Comparison of ENCODE assay signal across 8 cellular contexts in genomic region chr10:116743266-116744064, GRCh38. TPM values are rescaled to one million over a fixed set of nuclear protein-coding genes. Genes with fewer than 3 reads are reported as not detected.
DNase-seq lines count a peak whose midpoint lies in the region; ATAC-seq and TF ChIP-seq lines count a peak whose summit lies in the region.

No MANE protein-coding gene starts in this region.

- intact Hi-C loops in Calu3 (cut with micrococcal nuclease; ENCODE audit: unreplicated experiment): no loop called here

- TF ChIP-seq CTCF in Calu3 (IDR thresholded peaks at IDR 0.05; ENCODE audit: unreplicated experiment) (no peak), fibroblast of villous mesenchyme (IDR thresholded peaks at IDR 0.05; ENCODE audit: insufficient read depth, low read depth, low read length) (no peak)

- DNase-seq in Calu3 (no peak), SK-N-MC (ENCODE audit: low read depth, low spot score) (no peak), fibroblast of villous mesenchyme (ENCODE audit: low read depth) (no peak), retina (peak; percentile 34), DMS 273 (lab: John Stamatoyannopoulos, UW; ENCODE audit: unreplicated experiment) (no peak), NCI-H748 treated with DMSO at 0.1 percent for 48 hours (lab: John Stamatoyannopoulos, UW) (no peak)

- no peaks in the 10 kb centered on the region for H3K9me3 ChIP-seq in SK-N-MC (ENCODE audit: low read depth, low read length)

- no peak overlapping the region for H3K27ac Mint-ChIP-seq in Calu3 (ENCODE audit: unreplicated experiment)

- peaks cover 5% of the 10 kb centered on the region for H3K36me3 Mint-ChIP-seq in Calu3 (ENCODE audit: insufficient read depth, unreplicated experiment)

- H3K27me3 Mint-ChIP-seq in Calu3 (ENCODE audit: unreplicated experiment): peaks cover 43% of the 10 kb centered on the region

- H3K27ac ChIP-seq in SK-N-MC: no peak overlapping the region

- H3K9ac ChIP-seq in SK-N-MC (ENCODE audit: insufficient read length): no peak overlapping the region

- CTCF ChIA-PET in Calu3 (lab: Charles Lee): interaction anchor here (0.6 kb wide), 1 partner anchor 42 kb away, joined by 9 read pairs; no protein-coding TSS in a partner anchor

- no peaks in the 10 kb centered on the region for H3K4me1 Mint-ChIP-seq in Calu3 (ENCODE audit: low read depth, unreplicated experiment)

- H3K4me3 ChIP-seq in SK-N-MC: peak overlapping the region; percentile 74
- H3K4me3 ChIP-seq in fibroblast of villous mesenchyme (ENCODE audit: low read depth, low read length): peak overlapping the region; percentile 57

- H3K4me3 Mint-ChIP-seq in Calu3 (ENCODE audit: low read depth, unreplicated experiment): peak overlapping the region; percentile 65

- no peak for ATAC-seq in HG03442 (IDR thresholded peaks at IDR 0.05; ENCODE audit: unreplicated experiment)
- no peak for ATAC-seq in GM19467 (IDR thresholded peaks at IDR 0.05; ENCODE audit: unreplicated experiment)

- no peaks in the 10 kb centered on the region for H3K36me3 ChIP-seq in SK-N-MC (ENCODE audit: insufficient read depth, low read length)

- no TSS peak for BruUV-seq in Calu3 (replicated peaks; lab: Mats Ljungman, UMichigan)

- no peaks in the 10 kb centered on the region for H3K9me3 Mint-ChIP-seq in Calu3 (ENCODE audit: low read depth, unreplicated experiment)

RNA-seq across cellular contexts. Expression of gene HSPA12A, which starts 1.1 kb away (rescaled TPM):
- 2.4 and 3.2 TPM in 2 replicates for total RNA-seq in Calu3 (2022)
- 22.9 and 35.4 TPM in 2 replicates for total RNA-seq in fibroblast of villous mesenchyme
